Comparison of ENCODE assay signal across 15 cellular contexts in the genomic region with DNA sequence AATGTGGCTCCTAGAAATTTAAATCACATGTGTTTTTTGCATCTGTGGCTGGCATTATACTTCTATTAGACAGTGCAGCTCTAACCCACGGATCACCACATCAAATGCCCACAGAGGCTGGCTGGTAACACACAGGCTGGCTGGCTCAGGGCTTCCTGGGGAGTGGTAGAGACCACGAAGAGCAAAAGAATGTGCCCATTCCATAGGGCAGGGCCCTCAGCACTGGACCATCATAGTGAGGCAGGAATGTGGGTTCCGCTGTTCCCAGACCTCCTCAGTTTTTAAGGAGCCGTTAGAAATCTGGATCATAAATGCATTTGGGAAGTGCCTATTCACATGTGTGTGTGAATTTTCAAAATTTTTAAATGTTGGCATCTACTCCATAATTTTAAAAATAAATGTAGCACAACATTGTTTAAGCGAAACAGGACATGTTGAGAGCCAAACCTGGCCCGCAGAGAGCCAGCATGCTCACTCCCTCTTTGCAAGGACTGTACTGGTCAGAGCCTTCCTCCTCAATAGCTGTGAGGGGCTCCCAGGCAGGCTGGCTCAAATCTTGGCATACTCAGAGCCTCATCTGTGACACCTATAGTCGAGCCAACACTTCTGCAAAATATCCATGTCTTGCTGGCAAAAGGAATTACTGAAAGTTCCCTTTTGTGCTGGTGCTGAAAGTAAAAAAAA.
"Had no signal": no experiment of that assay in that cellular context is flagged by ENCODE, and none has a peak within 500 bp of the region (broad histone marks: within the 10 kb centered on the region; RNA-seq: fewer than 3 reads in every experiment).

No MANE protein-coding gene starts in this region.

- H3K27ac Mint-ChIP-seq: dendritic cell treated with granulocyte-macrophage colony-stimulating factor and Interleukin-4, amounts not matched to agents 40 ng/mL and 50 ng/mL, for 4 days; effector memory CD8-positive, alpha-beta T cell; natural killer cell; stimulated activated naive CD8-positive, alpha-beta T cell treated with anti-CD3 and anti-CD28 coated beads, Interleukin-15, Interleukin-2, amounts not matched to agents 100 ng/mL and 50 ng/mL, for 24 hours; type B pancreatic cell had no signal

- H3K36me3 Mint-ChIP-seq: natural killer cell, type B pancreatic cell had no signal

- ATAC-seq: effector memory CD8-positive, alpha-beta T cell; natural killer cell had no signal

- H3K27me3 Mint-ChIP-seq: dendritic cell treated with granulocyte-macrophage colony-stimulating factor and Interleukin-4, amounts not matched to agents 40 ng/mL and 50 ng/mL, for 4 days had no signal

- H3K36me3 ChIP-seq: esophagus squamous epithelium, ovary had no signal

- H3K4me1 ChIP-seq: esophagus squamous epithelium had no signal

- H3K4me3 ChIP-seq: esophagus squamous epithelium, hepatocyte, ovary, smooth muscle cell had no signal

- H3K27me3 ChIP-seq: hepatocyte, ovary had no signal

- H3K4me1 Mint-ChIP-seq: natural killer cell, neural crest cell had no signal

- H3K9me3 Mint-ChIP-seq: dendritic cell treated with granulocyte-macrophage colony-stimulating factor and Interleukin-4, amounts not matched to agents 40 ng/mL and 50 ng/mL, for 4 days; natural killer cell; neural crest cell; stimulated activated naive CD8-positive, alpha-beta T cell treated with anti-CD3 and anti-CD28 coated beads, Interleukin-15, Interleukin-2, amounts not matched to agents 100 ng/mL and 50 ng/mL, for 24 hours; type B pancreatic cell had no signal

- H3K4me3 Mint-ChIP-seq: dendritic cell treated with granulocyte-macrophage colony-stimulating factor and Interleukin-4, amounts not matched to agents 40 ng/mL and 50 ng/mL, for 4 days; effector memory CD8-positive, alpha-beta T cell; natural killer cell; neural crest cell; stimulated activated naive CD8-positive, alpha-beta T cell treated with anti-CD3 and anti-CD28 coated beads, Interleukin-15, Interleukin-2, amounts not matched to agents 100 ng/mL and 50 ng/mL, for 24 hours; type B pancreatic cell had no signal

- H3K9me3 ChIP-seq: esophagus squamous epithelium, ovary had no signal

- DNase-seq: cerebellar nuclear complex; effector memory CD8-positive, alpha-beta T cell; esophagus squamous epithelium; kidney glomerular epithelial cell; mesendoderm; natural killer cell; ovary; stimulated activated CD4-positive, alpha-beta T cell treated with anti-CD3 and anti-CD28 coated beads, Interleukin-2, amount 100 ng/mL, for 48 hours had no signal

- H3K27ac ChIP-seq: epithelial cell of prostate, esophagus squamous epithelium, hepatocyte, ovary had no signal
